In the genomic region with DNA sequence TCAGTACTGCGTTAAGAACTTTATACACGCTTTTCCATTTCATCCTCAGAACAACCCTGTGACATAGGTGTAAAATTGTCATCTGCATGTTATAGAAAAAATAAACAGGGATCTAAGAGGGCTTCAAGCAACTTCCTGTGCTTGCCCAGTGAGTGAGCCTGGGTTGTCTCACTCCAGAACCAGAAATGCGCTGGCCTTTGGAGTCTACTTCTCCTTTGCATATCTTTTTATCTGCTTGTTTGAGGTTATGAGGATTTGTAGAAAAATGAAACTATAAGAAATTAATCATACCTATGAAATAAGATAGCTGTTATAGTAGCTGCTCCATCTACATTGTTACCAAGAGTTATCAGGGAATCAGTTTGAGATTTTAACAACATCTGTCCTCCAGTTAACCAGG, we compare ENCODE assay signal across 22 cellular contexts. TPM values are rescaled to one million over a fixed set of nuclear protein-coding genes. Genes with fewer than 3 reads are reported as not detected.
A peak's percentile ranks its signal among the peaks of the same experiment; 100 is the strongest.
DNase-seq lines count a peak whose midpoint lies in the region; ATAC-seq and TF ChIP-seq lines count a peak whose summit lies in the region.
"Had no signal": no experiment of that assay in that cellular context is flagged by ENCODE, and none has a peak within 500 bp of the region (broad histone marks: within the 10 kb centered on the region; RNA-seq: fewer than 3 reads in every experiment).

No MANE protein-coding gene starts in this region.

- peaks cover under 1 to 4% of the 10 kb centered on the region in 2 experiments; a peak in 2 of 4 replicates for H3K4me1 ChIP-seq in SK-N-SH (ENCODE audit: control insufficient read depth in 1 of 2, insufficient read depth in 2 of 2, low read depth in 1 of 2, low read length in 1 of 2)
- H3K4me1 ChIP-seq: SJSA1 had no signal

- TF ChIP-seq CTCF in SK-N-SH (IDR thresholded peaks at IDR 0.05) = no peak
- no peak for TF ChIP-seq CTCF in mesothelial cell of epicardium (IDR thresholded peaks at IDR 0.05; ENCODE audit: unreplicated experiment)
- no peak for TF ChIP-seq CTCF in glutamatergic neuron (IDR thresholded peaks at IDR 0.05; ENCODE audit: partially characterized antibody, unreplicated experiment)

- POLR2A ChIA-PET in SK-N-SH (lab: Yijun Ruan, JAX) = no interaction called here

- no peak for TF ChIP-seq RAD21 in SK-N-SH (IDR thresholded peaks at IDR 0.05; ENCODE audit: low read length)

- WGBS in SK-N-SH (ENCODE audit: low lambda C conversion rate) = 95% methylated on average over 3 of the region's 3 CpGs

- H3K27me3 Mint-ChIP-seq in activated T-cell treated with anti-CD3 and anti-CD28 coated beads, Interleukin-2, amount 50 U/mL, for 24 hours = no peaks in the 10 kb centered on the region
- H3K27me3 Mint-ChIP-seq in T-helper 17 cell (no peaks in the 10 kb centered on the region), mesothelial cell of epicardium (ENCODE audit: low read depth) (no peaks in the 10 kb centered on the region), glutamatergic neuron (ENCODE audit: unreplicated experiment) (no peaks in the 10 kb centered on the region)

- peaks cover 86% of the 10 kb centered on the region for H3K36me3 Mint-ChIP-seq in activated T-cell treated with anti-CD3 and anti-CD28 coated beads, Interleukin-2, amount 50 U/mL, for 24 hours (ENCODE audit: low read depth)
- H3K36me3 Mint-ChIP-seq in T-helper 17 cell (ENCODE audit: low read depth) (peaks cover 8% of the 10 kb centered on the region), mesothelial cell of epicardium (peaks cover 7% of the 10 kb centered on the region), glutamatergic neuron (ENCODE audit: unreplicated experiment) (no peaks in the 10 kb centered on the region)

- peaks cover 60% of the 10 kb centered on the region for H3K4me1 Mint-ChIP-seq in activated T-cell treated with anti-CD3 and anti-CD28 coated beads, Interleukin-2, amount 50 U/mL, for 24 hours (ENCODE audit: low read depth)
- peaks cover 20% of the 10 kb centered on the region for H3K4me1 Mint-ChIP-seq in T-helper 17 cell
- H3K4me1 Mint-ChIP-seq in mesothelial cell of epicardium = peaks cover 3% of the 10 kb centered on the region
- peaks cover 12% of the 10 kb centered on the region for H3K4me1 Mint-ChIP-seq in glutamatergic neuron (ENCODE audit: low read depth, unreplicated experiment)

- no peak overlapping the region for H2AFZ ChIP-seq in SK-N-SH (ENCODE audit: low read depth)

- CTCF ChIA-PET in SK-N-SH (lab: Yijun Ruan, JAX) = no interaction called here

- no peaks in the 10 kb centered on the region for H3K9me3 ChIP-seq in SK-N-SH
- no peaks in the 10 kb centered on the region for H3K9me3 ChIP-seq in T-helper 17 cell (ENCODE audit: control insufficient read depth, low read length, poor library complexity, severe bottlenecking)
- H3K9me3 ChIP-seq: SJSA1 had no signal

- H3K27ac Mint-ChIP-seq in activated T-cell treated with anti-CD3 and anti-CD28 coated beads, Interleukin-2, amount 50 U/mL, for 24 hours = peak overlapping the region; percentile 66
- H3K27ac Mint-ChIP-seq in T-helper 17 cell = peak overlapping the region; percentile 61
- peak overlapping the region; percentile 30 for H3K27ac Mint-ChIP-seq in mesothelial cell of epicardium
- no peak overlapping the region for H3K27ac Mint-ChIP-seq in glutamatergic neuron (ENCODE audit: unreplicated experiment)

- H3K27ac ChIP-seq in SK-N-SH (ENCODE audit: low read depth in 2 of 2, low read length in 1 of 2) = no peak overlapping the region
- H3K27ac ChIP-seq: SJSA1 had no signal

- no peak overlapping the region for H3K4me2 ChIP-seq in SK-N-SH

- no peaks in the 10 kb centered on the region for H3K9me2 ChIP-seq in SK-N-SH

- TF ChIP-seq EP300 in SK-N-SH (IDR thresholded peaks at IDR 0.05; ENCODE audit: borderline replicate concordance in 1 of 2, low read depth in 1 of 2, low read length in 1 of 2) = no peak

- no peaks in the 10 kb centered on the region for H3K9me3 Mint-ChIP-seq in activated T-cell treated with anti-CD3 and anti-CD28 coated beads, Interleukin-2, amount 50 U/mL, for 24 hours
- H3K9me3 Mint-ChIP-seq in mesothelial cell of epicardium (no peaks in the 10 kb centered on the region), glutamatergic neuron (ENCODE audit: unreplicated experiment) (no peaks in the 10 kb centered on the region)

- H4K20me1 ChIP-seq in SK-N-SH (ENCODE audit: insufficient read depth) = no peaks in the 10 kb centered on the region

- no peak overlapping the region for H3K9ac ChIP-seq in SK-N-SH

- peaks cover 12 to 28% of the 10 kb centered on the region in 2 experiments for H3K36me3 ChIP-seq in SK-N-SH (replicated peaks in 1 of 2; ENCODE audit: control insufficient read depth in 1 of 2, insufficient read depth in 2 of 2, low read length in 1 of 2)
- H3K36me3 ChIP-seq: SJSA1 had no signal

- ATAC-seq in SK-N-SH treated with all-trans-retinoic acid at 6 μM for 48 hours (no peak), T-helper 17 cell (no peak)

- H3K4me3 Mint-ChIP-seq in activated T-cell treated with anti-CD3 and anti-CD28 coated beads, Interleukin-2, amount 50 U/mL, for 24 hours = no peak overlapping the region
- H3K4me3 Mint-ChIP-seq in T-helper 17 cell (no peak overlapping the region), mesothelial cell of epicardium (no peak overlapping the region), glutamatergic neuron (ENCODE audit: unreplicated experiment) (no peak overlapping the region)

- no peaks in the 10 kb centered on the region for H3K27me3 ChIP-seq in SK-N-SH (ENCODE audit: insufficient read depth)
- H3K27me3 ChIP-seq: SJSA1 had no signal

- no peaks in the 10 kb centered on the region for H3K79me2 ChIP-seq in SK-N-SH (ENCODE audit: insufficient read depth)

- no peak overlapping the region for H3K4me3 ChIP-seq in SK-N-SH (ENCODE audit: low read depth in 2 of 2, low read length in 1 of 2)
- H3K4me3 ChIP-seq: SJSA1 had no signal

- DNase-seq in SK-N-SH (no peak), T-helper 17 cell (no peak), mesothelial cell of epicardium (ENCODE audit: low spot score in 2 of 2, unreplicated experiment in 2 of 2) (no peak), NCI-H128 (lab: John Stamatoyannopoulos, UW; ENCODE audit: unreplicated experiment) (no peak), glutamatergic neuron (no peak)
- no peak for DNase-seq in activated T-cell treated with anti-CD3 and anti-CD28 coated beads, Interleukin-2, amount 50 U/mL, for 24 hours
- no peak for DNase-seq in activated T-cell treated with anti-CD3 and anti-CD28 coated beads, Interleukin-2, amount 50 U/mL, for 1 hour
- DNase-seq: 8988T, ACHN, COR-L47, DMS79 treated with DMSO at 0.1 percent for 48 hours, HCEC 1CT, NCI-H1048, NCI-H1417 treated with DMSO at 0.1 percent for 48 hours, NCI-H1694 treated with DMSO at 0.1 percent for 48 hours, NCI-H2081, NCI-H2227 treated with DMSO at 0.1 percent for 48 hours, NCI-H526 treated with DMSO at 0.1 percent for 48 hours, Right ventricle myocardium superior, RPMI8226 had no signal

- H3F3A ChIP-seq in SK-N-SH (replicated peaks; ENCODE audit: insufficient read depth) = no peaks in the 10 kb centered on the region

TF ChIP-seq in SK-N-SH, 30 proteins besides CTCF, POLR2A, EP300 and RAD21:
- TF ChIP-seq TCF12 (IDR thresholded peaks at IDR 0.05) (0 out of 2 replicates have a peak, but pooled peaks have one; percentile 11), ELF1 (IDR thresholded peaks at IDR 0.05) (no peak), SIN3A (IDR thresholded peaks at IDR 0.05; ENCODE audit: borderline replicate concordance, low read depth, low read length) (no peak), POLR2AphosphoS5 (IDR thresholded peaks at IDR 0.05; ENCODE audit: low read depth, low read length) (no peak)

TF ChIP-seq in SK-N-SH treated with all-trans-retinoic acid at 6 μM for 48 hours, 23 proteins besides CTCF, POLR2A, EP300 and RAD21 (continues in another document):
- TF ChIP-seq, protein P1, sequence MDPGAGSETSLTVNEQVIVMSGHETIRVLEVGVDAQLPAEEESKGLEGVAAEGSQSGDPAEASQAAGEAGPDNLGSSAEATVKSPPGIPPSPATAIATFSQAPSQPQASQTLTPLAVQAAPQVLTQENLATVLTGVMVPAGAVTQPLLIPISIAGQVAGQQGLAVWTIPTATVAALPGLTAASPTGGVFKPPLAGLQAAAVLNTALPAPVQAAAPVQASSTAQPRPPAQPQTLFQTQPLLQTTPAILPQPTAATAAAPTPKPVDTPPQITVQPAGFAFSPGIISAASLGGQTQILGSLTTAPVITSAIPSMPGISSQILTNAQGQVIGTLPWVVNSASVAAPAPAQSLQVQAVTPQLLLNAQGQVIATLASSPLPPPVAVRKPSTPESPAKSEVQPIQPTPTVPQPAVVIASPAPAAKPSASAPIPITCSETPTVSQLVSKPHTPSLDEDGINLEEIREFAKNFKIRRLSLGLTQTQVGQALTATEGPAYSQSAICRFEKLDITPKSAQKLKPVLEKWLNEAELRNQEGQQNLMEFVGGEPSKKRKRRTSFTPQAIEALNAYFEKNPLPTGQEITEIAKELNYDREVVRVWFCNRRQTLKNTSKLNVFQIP (CRISPR knock-in tag; IDR thresholded peaks at IDR 0.05; ENCODE audit: borderline replicate concordance, low read depth) = no peak
- TF ChIP-seq ISL1 (CRISPR knock-in tag; IDR thresholded peaks at IDR 0.05) = no peak
- no peak for TF ChIP-seq PPARA (CRISPR knock-in tag; IDR thresholded peaks at IDR 0.05; ENCODE audit: borderline replicate concordance)
- TF ChIP-seq, protein P2, sequence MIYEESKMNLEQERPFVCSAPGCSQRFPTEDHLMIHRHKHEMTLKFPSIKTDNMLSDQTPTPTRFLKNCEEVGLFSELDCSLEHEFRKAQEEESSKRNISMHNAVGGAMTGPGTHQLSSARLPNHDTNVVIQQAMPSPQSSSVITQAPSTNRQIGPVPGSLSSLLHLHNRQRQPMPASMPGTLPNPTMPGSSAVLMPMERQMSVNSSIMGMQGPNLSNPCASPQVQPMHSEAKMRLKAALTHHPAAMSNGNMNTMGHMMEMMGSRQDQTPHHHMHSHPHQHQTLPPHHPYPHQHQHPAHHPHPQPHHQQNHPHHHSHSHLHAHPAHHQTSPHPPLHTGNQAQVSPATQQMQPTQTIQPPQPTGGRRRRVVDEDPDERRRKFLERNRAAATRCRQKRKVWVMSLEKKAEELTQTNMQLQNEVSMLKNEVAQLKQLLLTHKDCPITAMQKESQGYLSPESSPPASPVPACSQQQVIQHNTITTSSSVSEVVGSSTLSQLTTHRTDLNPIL (CRISPR knock-in tag; IDR thresholded peaks at IDR 0.05; ENCODE audit: low read depth) = no peak
- TF ChIP-seq ESRRG (CRISPR knock-in tag; IDR thresholded peaks at IDR 0.05) = no peak
- TF ChIP-seq TOX (CRISPR knock-in tag; IDR thresholded peaks at IDR 0.05; ENCODE audit: borderline replicate concordance) = no peak
- TF ChIP-seq RARB (CRISPR knock-in tag; IDR thresholded peaks at IDR 0.05) = no peak

RNA-seq across cellular contexts. Expression of a gene that starts 55.3 kb away (rescaled TPM):
- 15.0 and 15.2 TPM in 2 replicates for polyA plus RNA-seq in SK-N-SH (2012; rRNA removed)
- 13.3 TPM in 2 replicates for polyA plus RNA-seq in SK-N-SH (2012; cell fraction: cytosol; rRNA removed)
- polyA plus RNA-seq in SK-N-SH (2012; cell fraction: nucleus; rRNA removed) = 16.6 and 25.4 TPM in 2 replicates
- 1 to 10 TPM; 2.4 to 2.6 TPM for total RNA-seq in T-helper 17 cell
- 13.1 to 14.8 TPM (median 13.7 TPM) in 3 replicates for total RNA-seq in mesothelial cell of epicardium
- total RNA-seq in glutamatergic neuron (ENCODE audit: unreplicated experiment) = 14.0 TPM
- total RNA-seq: Right ventricle myocardium superior had no signal
